13 cellular contexts compared by ENCODE assay signal in genomic region chr13:50592412-50593145, GRCh38.
A peak's percentile ranks its signal among the peaks of the same experiment; 100 is the strongest.
DNase-seq lines count a peak whose midpoint lies in the region; TF ChIP-seq lines count a peak whose summit lies in the region.
"Had no signal": no experiment of that assay in that cellular context is flagged by ENCODE, and none has a peak within 500 bp of the region (broad histone marks: within the 10 kb centered on the region; RNA-seq: fewer than 3 reads in every experiment).

No MANE protein-coding gene starts in this region.

- H3K27me3 ChIP-seq in SK-N-SH (ENCODE audit: insufficient read depth) (no peaks in the 10 kb centered on the region), H7 (ENCODE audit: control insufficient read depth, insufficient read depth, low read length) (no peaks in the 10 kb centered on the region)

- peak overlapping the region; percentile 18; the same call in 1 of the 2 replicates for H3K9ac ChIP-seq in SK-N-SH

- no peaks in the 10 kb centered on the region for H3K9me3 ChIP-seq in SK-N-SH

- H3K4me3 ChIP-seq in SK-N-SH (ENCODE audit: low read depth in 2 of 2, low read length in 1 of 2) (no peak overlapping the region), fibroblast of pulmonary artery (replicated peaks; ENCODE audit: low read depth, low read length) (no peak overlapping the region), H7 (ENCODE audit: insufficient read depth, low read depth, low read length) (no peak overlapping the region)
- H3K4me3 ChIP-seq: GM23338 had no signal

- peaks cover 0 to 6% of the 10 kb centered on the region in 2 experiments for H3K36me3 ChIP-seq in SK-N-SH (replicated peaks in 1 of 2; ENCODE audit: control insufficient read depth in 1 of 2, insufficient read depth in 2 of 2, low read length in 1 of 2)
- H3K36me3 ChIP-seq in H7 (replicated peaks; ENCODE audit: control insufficient read depth, insufficient read depth, low read length) = no peaks in the 10 kb centered on the region

- POLR2A ChIA-PET in SK-N-SH (lab: Yijun Ruan, JAX) = no interaction called here

- TF ChIP-seq CTCF in SK-N-SH (IDR thresholded peaks at IDR 0.05) (no peak), fibroblast of pulmonary artery (IDR thresholded peaks at IDR 0.05; ENCODE audit: low read length, missing control alignments) (no peak)

- peaks cover 47% of the 10 kb centered on the region for H3F3A ChIP-seq in SK-N-SH (replicated peaks; ENCODE audit: insufficient read depth)

- H3K79me2 ChIP-seq in SK-N-SH (ENCODE audit: insufficient read depth) = no peaks in the 10 kb centered on the region

- peak overlapping the region in 1 of 2 experiments; percentile 96; a peak in 2 of 4 replicates for H3K27ac ChIP-seq in SK-N-SH (ENCODE audit: low read depth in 2 of 2, low read length in 1 of 2)

- TF ChIP-seq EP300 in SK-N-SH (IDR thresholded peaks at IDR 0.05; ENCODE audit: borderline replicate concordance in 1 of 2, low read depth in 1 of 2, low read length in 1 of 2) = peak in 1 of 2 experiments; percentile 86; a peak in 2 of 4 replicates

- WGBS in SK-N-SH (ENCODE audit: low lambda C conversion rate) = 8% methylated on average over 2 of the region's 2 CpGs

- H3K4me2 ChIP-seq in SK-N-SH = peak overlapping the region; percentile 5; the same call in 1 of the 2 replicates
- H3K4me2 ChIP-seq: GM23338 had no signal

- no peaks in the 10 kb centered on the region for H4K20me1 ChIP-seq in SK-N-SH (ENCODE audit: insufficient read depth)

- peak; percentile 79 for DNase-seq in A172 (ENCODE audit: low spot score)
- peak; percentile 69 for DNase-seq in HCEC 1CT
- DNase-seq in SK-N-SH = no peak
- DNase-seq in fibroblast of pulmonary artery (ENCODE audit: low read depth) = peak; percentile 81
- no peak for DNase-seq in cerebellum (ENCODE audit: low spot score)
- no peak for DNase-seq in effector CD8-positive, alpha-beta T cell (lab: John Stamatoyannopoulos, UW)
- no peak for DNase-seq in NCI-H2029 treated with DMSO at 0.1 percent for 48 hours (lab: John Stamatoyannopoulos, UW)
- DNase-seq in H7 = no peak
- DNase-seq: activated T-cell treated with anti-CD3 and anti-CD28 coated beads for 4 hours; NCI-H187 treated with DMSO at 0.1 percent for 48 hours; OCI-M1; stimulated activated naive CD8-positive, alpha-beta T cell treated with anti-CD3 and anti-CD28 coated beads, Interleukin-15, amount 100 ng/mL, for 72 hours had no signal

- TF ChIP-seq RAD21 in SK-N-SH (IDR thresholded peaks at IDR 0.05; ENCODE audit: low read length) = no peak

- CTCF ChIA-PET in SK-N-SH (lab: Yijun Ruan, JAX) = interaction anchor here (0.6 to 1.3 kb wide), 5 partner anchors 22 to 609 kb away, joined by 3 to 5 read pairs (median 3); no protein-coding TSS in a partner anchor

- no peak overlapping the region for H2AFZ ChIP-seq in SK-N-SH (ENCODE audit: low read depth)
- H2AFZ ChIP-seq: GM23338 had no signal

- peaks cover 19 to 28% of the 10 kb centered on the region in 2 experiments for H3K4me1 ChIP-seq in SK-N-SH (ENCODE audit: control insufficient read depth in 1 of 2, insufficient read depth in 2 of 2, low read depth in 1 of 2, low read length in 1 of 2)

- H3K9me2 ChIP-seq in SK-N-SH = no peaks in the 10 kb centered on the region

TF ChIP-seq in SK-N-SH, 30 proteins besides CTCF, POLR2A, EP300 and RAD21:
- TF ChIP-seq MAX (IDR thresholded peaks at IDR 0.05; ENCODE audit: low read depth) (no peak), EZH2phosphoT487 (IDR thresholded peaks at IDR 0.05; ENCODE audit: borderline replicate concordance, low read depth) (no peak), TCF12 (IDR thresholded peaks at IDR 0.05) (peak; percentile 83), MEF2A (IDR thresholded peaks at IDR 0.05; ENCODE audit: borderline replicate concordance, low read depth) (peak; percentile 57; the same call in 1 of the 2 replicates), SMC3 (IDR thresholded peaks at IDR 0.05; ENCODE audit: low read depth, low read length) (no peak), TEAD4 (IDR thresholded peaks at IDR 0.05; ENCODE audit: borderline replicate concordance, insufficient read depth) (peak; percentile 89), RXRA (IDR thresholded peaks at IDR 0.05; ENCODE audit: borderline replicate concordance, low read depth) (peak; percentile 62; the same call in 1 of the 2 replicates), IRF3 (IDR thresholded peaks at IDR 0.05; ENCODE audit: low read depth, low read length) (no peak), FOXM1 (IDR thresholded peaks at IDR 0.05; ENCODE audit: low read depth) (peak; percentile 63; the same call in 1 of the 2 replicates), JUND (IDR thresholded peaks at IDR 0.05) (peak; percentile 94), PBX3 (IDR thresholded peaks at IDR 0.05) (peak; percentile 87), FOSL2 (IDR thresholded peaks at IDR 0.05; ENCODE audit: borderline replicate concordance, low read depth) (peak; percentile 80; the same call in 1 of the 2 replicates), NFIC (IDR thresholded peaks at IDR 0.05; ENCODE audit: borderline replicate concordance) (peak; percentile 64; the same call in 1 of the 2 replicates)

Comparison
In these comparisons a context has a peak if more than half of its experiments do, and no peak if none do; other contexts are left out.
1. DNase-seq: peak in A172 (single experiment), HCEC 1CT (single experiment) and fibroblast of pulmonary artery (single experiment); none in SK-N-SH (single experiment), cerebellum (single experiment), effector CD8-positive, alpha-beta T cell (single experiment), NCI-H2029 treated with DMSO at 0.1 percent for 48 hours (single experiment) and H7 (single experiment).